Comparison of ENCODE assay signal across 1 cellular context in genomic region chr10:24963646-24964045, GRCh38.
TF ChIP-seq lines count a peak whose summit lies in the region.

No MANE protein-coding gene starts in this region.

TF ChIP-seq in K562, 482 proteins besides CTCF, POLR2A, EP300 and RAD21:
- TF ChIP-seq KLF16 (IDR thresholded peaks at IDR 0.05), result no peak
- TF ChIP-seq MEF2D (tag; conservative IDR thresholded peaks at IDR 0.05; ENCODE audit: low read depth), result no peak
- TF ChIP-seq ZNF445 (CRISPR knock-in tag; IDR thresholded peaks at IDR 0.05; ENCODE audit: low read depth), result no peak
- TF ChIP-seq STAT5A (IDR thresholded peaks at IDR 0.05; ENCODE audit: borderline replicate concordance, low read length), result no peak
- no peak for TF ChIP-seq SMAD2 (IDR thresholded peaks at IDR 0.05; ENCODE audit: low read depth, low read length)
TF ChIP-seq in K562: peak in this region for 0.
